In the genomic region with DNA sequence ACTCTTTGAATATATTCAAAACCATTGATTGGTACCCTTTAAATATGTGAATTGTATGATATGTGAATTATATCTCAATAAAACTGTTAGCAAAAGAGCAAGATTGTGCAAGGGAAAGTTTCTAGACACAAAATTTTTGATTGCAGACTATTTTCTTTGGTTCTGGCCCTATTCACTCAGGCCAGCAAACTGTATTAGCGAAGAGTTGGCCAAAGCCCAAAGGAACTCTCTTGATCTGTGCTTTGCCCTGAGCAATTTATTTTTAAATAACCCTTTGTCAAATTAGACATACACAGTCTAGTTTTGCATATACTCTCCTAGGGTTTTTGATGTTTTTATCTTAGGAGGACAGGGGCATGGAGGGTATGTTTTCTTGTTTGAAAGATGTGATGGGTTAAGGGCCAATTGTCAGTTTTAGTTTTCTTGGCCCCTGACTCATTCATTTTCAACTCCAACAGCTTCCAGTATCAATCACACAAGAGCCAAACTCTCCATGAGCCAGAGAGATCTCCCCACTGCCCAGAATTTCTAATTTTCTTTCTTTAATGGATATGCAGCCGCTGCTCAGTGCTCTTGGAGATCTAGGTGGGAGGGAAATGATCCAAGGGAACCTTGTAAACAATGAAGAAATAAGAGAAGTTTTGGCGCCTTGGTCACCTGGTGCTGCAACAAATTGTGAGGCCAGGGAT, we compare ENCODE assay signal across 20 cellular contexts.
DNase-seq lines count a peak whose midpoint lies in the region; ATAC-seq and TF ChIP-seq lines count a peak whose summit lies in the region.
"Had no signal": no experiment of that assay in that cellular context is flagged by ENCODE, and none has a peak within 500 bp of the region (broad histone marks: within the 10 kb centered on the region; RNA-seq: fewer than 3 reads in every experiment).

No MANE protein-coding gene starts in this region.

- H3K27me3 ChIP-seq in aorta (ENCODE audit: control insufficient read depth in 1 of 2, insufficient read depth in 2 of 2, low read length in 1 of 2) (no peaks in the 10 kb centered on the region), mesendoderm (ENCODE audit: insufficient read depth, low read length, poor library complexity) (no peaks in the 10 kb centered on the region)

- DNase-seq in Right ventricle myocardium superior, result no peak
- no peak for DNase-seq in cardiac septum (ENCODE audit: low spot score)
- DNase-seq in fibroblast of pulmonary artery (ENCODE audit: low read depth), result peak; percentile 4
- no peak for DNase-seq in left lobe of liver (ENCODE audit: low spot score)
- no peak for DNase-seq in aorta
- DNase-seq in mesendoderm, result no peak
- no peak for DNase-seq in amygdala (lab: John Stamatoyannopoulos, UW)
- no peak for DNase-seq in stimulated activated naive CD4-positive, alpha-beta T cell treated with Interleukin-2 at 50 U/mL for 16 hours (lab: John Stamatoyannopoulos, UW)
- DNase-seq: 8988T, GM23248, HFFc6, MV-4-11, NCI-H1105 treated with DMSO at 0.1 percent for 48 hours, NCI-H146, NCI-H2029, NCI-H526 treated with DMSO at 0.1 percent for 48 hours, RPMI8226, SHP77 treated with DMSO at 0.1 percent for 48 hours had no signal

- no peak overlapping the region for H2AK5ac ChIP-seq in mesendoderm (ENCODE audit: low read length)

- H3K9me3 ChIP-seq in aorta (ENCODE audit: control insufficient read depth, low read length), result no peaks in the 10 kb centered on the region
- H3K9me3 ChIP-seq: HAP-1 had no signal

- H3K79me1 ChIP-seq in mesendoderm (ENCODE audit: low read length), result no peaks in the 10 kb centered on the region

- H3K18ac ChIP-seq in mesendoderm (ENCODE audit: low read length), result no peak overlapping the region

- no peak overlapping the region for H4K5ac ChIP-seq in mesendoderm (ENCODE audit: low read length)

- no peak overlapping the region for H4K8ac ChIP-seq in mesendoderm (ENCODE audit: low read depth, low read length)

- H3K23ac ChIP-seq in mesendoderm (ENCODE audit: low read length), result no peak overlapping the region

- H3K36me3 ChIP-seq in aorta (ENCODE audit: control insufficient read depth in 1 of 2, insufficient read depth in 2 of 2, low read length in 1 of 2), result no peaks in the 10 kb centered on the region
- no peaks in the 10 kb centered on the region for H3K36me3 ChIP-seq in mesendoderm (ENCODE audit: control insufficient read depth, insufficient read depth, low read length)
- H3K36me3 ChIP-seq: HAP-1 had no signal

- no peak overlapping the region for H3K4me3 ChIP-seq in fibroblast of pulmonary artery (replicated peaks; ENCODE audit: low read depth, low read length)
- H3K4me3 ChIP-seq in aorta (ENCODE audit: low read length in 2 of 2), result no peak overlapping the region
- no peak overlapping the region for H3K4me3 ChIP-seq in mesendoderm (ENCODE audit: low read length)
- H3K4me3 ChIP-seq: GM23248, HAP-1, K562 had no signal

- intact Hi-C loops in Right ventricle myocardium superior (cut with DNase I) (no loop called here), cardiac septum (cut with DNase I) (no loop called here), aorta (cut with DNase I) (loop anchor here in 1 of 2 donors (10.0 kb wide), 1 partner anchor 75 kb away; no protein-coding TSS in a partner anchor)

- H2BK15ac ChIP-seq in mesendoderm (replicated peaks; ENCODE audit: low read depth), result no peak overlapping the region

- H3K27ac ChIP-seq in aorta (ENCODE audit: low read depth in 1 of 2, low read length in 2 of 2) (no peak overlapping the region), mesendoderm (ENCODE audit: low read depth, low read length) (no peak overlapping the region)
- H3K27ac ChIP-seq: GM23248 had no signal

- H3K56ac ChIP-seq in mesendoderm (ENCODE audit: low read length), result no peak overlapping the region

- no peak overlapping the region for H2BK120ac ChIP-seq in mesendoderm (ENCODE audit: low read depth, low read length)

- H2BK5ac ChIP-seq in mesendoderm (ENCODE audit: low read length), result no peak overlapping the region

- no peak overlapping the region for H3K4me2 ChIP-seq in mesendoderm (ENCODE audit: low read length)

- H3K4ac ChIP-seq in mesendoderm (ENCODE audit: low read depth, low read length), result no peak overlapping the region

- peaks cover 0 to 5% of the 10 kb centered on the region in 2 donors for H3K4me1 ChIP-seq in aorta (ENCODE audit: control insufficient read depth in 1 of 2, insufficient read depth in 2 of 2, low read length in 2 of 2)
- no peaks in the 10 kb centered on the region for H3K4me1 ChIP-seq in mesendoderm (ENCODE audit: control insufficient read depth, low read depth, low read length)
- H3K4me1 ChIP-seq: HAP-1 had no signal

- no peaks in the 10 kb centered on the region for H3K79me2 ChIP-seq in mesendoderm (ENCODE audit: control insufficient read depth, insufficient read depth, low read length)

- TF ChIP-seq CTCF in fibroblast of pulmonary artery (IDR thresholded peaks at IDR 0.05; ENCODE audit: low read length, missing control alignments), result no peak

- peak; percentile 67 for ATAC-seq in Right ventricle myocardium superior (ENCODE audit: poor library complexity)
- ATAC-seq in left lobe of liver, result peak; percentile 50
- ATAC-seq in aorta (ENCODE audit: low FRiP score), result peak; percentile 60
- ATAC-seq: K562 had no signal

- 6 to 12% methylated on average over 3 of the region's 3 CpGs for WGBS in aorta, 2 donors
- no CpG with 5 or more reads among the region's 3 CpGs for WGBS in mesendoderm (ENCODE audit: extremely low coverage, insufficient coverage, low lambda C conversion rate)

- H3K9ac ChIP-seq in mesendoderm (ENCODE audit: low read length), result no peak overlapping the region
- H3K9ac ChIP-seq: GM23248 had no signal
